In the genomic region with DNA sequence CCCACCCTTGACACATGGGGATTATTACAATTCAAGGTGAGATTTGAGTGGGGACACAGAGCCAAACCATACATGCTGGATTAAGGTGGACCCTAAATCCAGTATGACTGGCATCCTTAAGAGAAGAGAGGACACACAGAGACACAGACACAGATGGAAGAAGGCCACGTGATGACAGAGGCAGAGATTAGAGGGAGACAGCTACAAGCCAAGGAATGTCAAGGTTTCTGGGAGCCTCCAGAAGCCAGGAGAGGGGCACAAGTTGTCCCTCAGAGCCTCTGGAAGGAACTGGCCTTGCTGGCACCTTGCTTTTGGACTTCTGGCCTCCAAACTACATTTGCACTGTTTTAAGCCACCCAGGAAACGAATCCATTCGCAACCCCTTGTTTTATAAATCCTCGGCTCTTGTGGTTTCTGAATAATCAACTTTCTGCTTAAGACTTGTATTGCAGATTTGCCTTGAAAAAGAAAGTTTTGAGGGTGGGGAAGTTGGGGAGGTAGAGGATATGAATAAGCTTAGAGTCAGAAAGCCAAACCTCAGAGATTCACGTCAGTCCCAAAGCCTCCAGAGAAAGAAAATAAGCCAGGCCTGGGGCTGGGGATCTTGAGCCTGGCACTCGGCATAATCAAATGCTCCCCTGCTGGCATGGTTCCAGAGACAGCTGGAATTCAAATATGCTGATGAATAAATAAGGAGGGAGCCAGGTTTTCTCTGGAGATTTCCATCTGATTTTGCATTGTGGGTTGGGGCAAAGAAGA, we compare ENCODE assay signal across 11 cellular contexts.
A peak's percentile ranks its signal among the peaks of the same experiment; 100 is the strongest.
DNase-seq lines count a peak whose midpoint lies in the region; ATAC-seq and TF ChIP-seq lines count a peak whose summit lies in the region.
"Had no signal": no experiment of that assay in that cellular context is flagged by ENCODE, and none has a peak within 500 bp of the region (broad histone marks: within the 10 kb centered on the region; RNA-seq: fewer than 3 reads in every experiment).

No MANE protein-coding gene starts in this region.

- TF ChIP-seq CTCF in fibroblast of villous mesenchyme (IDR thresholded peaks at IDR 0.05; ENCODE audit: insufficient read depth, low read depth, low read length): no peak
- TF ChIP-seq CTCF in gastrocnemius medialis (IDR thresholded peaks at IDR 0.05 in 4 of 5, conservative IDR thresholded peaks at IDR 0.05 in 1 of 5): no peak
- no peak for TF ChIP-seq CTCF in colonic mucosa (IDR thresholded peaks at IDR 0.05)

- TF ChIP-seq POLR2A in gastrocnemius medialis (IDR thresholded peaks at IDR 0.05): no peak

- H3K27me3 ChIP-seq in SJSA1 (replicated peaks) (no peaks in the 10 kb centered on the region), gastrocnemius medialis (no peaks in the 10 kb centered on the region), colonic mucosa (no peaks in the 10 kb centered on the region)

- H3K4me1 ChIP-seq in SJSA1 (replicated peaks) (peaks cover 30% of the 10 kb centered on the region), gastrocnemius medialis (no peaks in the 10 kb centered on the region), colonic mucosa (no peaks in the 10 kb centered on the region)

- no peak overlapping the region for H3K4me3 ChIP-seq in SJSA1
- no peak overlapping the region for H3K4me3 ChIP-seq in fibroblast of villous mesenchyme (ENCODE audit: low read depth, low read length)
- no peak overlapping the region for H3K4me3 ChIP-seq in gastrocnemius medialis
- no peak overlapping the region for H3K4me3 ChIP-seq in colonic mucosa

- intact Hi-C loops in gastrocnemius medialis (cut with DNase I; ENCODE audit: low total_unique reads): no loop called here
- intact Hi-C loops in colonic mucosa (cut with DNase I): no loop called here

- ATAC-seq in gastrocnemius medialis: no peak
- ATAC-seq: stimulated activated naive B cell treated with anti-CD40 and anti-IgM and Interleukin-4, amounts not matched to agents 10 μg/mL and 1 μg/mL and 100 μg/mL, for 72 hours had no signal

- no peak overlapping the region for H3K9ac ChIP-seq in colonic mucosa (ENCODE audit: low read depth in 2 of 2, low read length in 2 of 2)

- DNase-seq in AG08395 (ENCODE audit: low spot score): peak; percentile 72
- DNase-seq in ELR (ENCODE audit: low read depth): peak; percentile 94
- peak; percentile 95 to 99 for DNase-seq in SJSA1 (ENCODE audit: low read depth in 1 of 2, low spot score in 2 of 2)
- peak; percentile 17 for DNase-seq in fibroblast of villous mesenchyme (ENCODE audit: low read depth)
- no peak for DNase-seq in germinal center (ENCODE audit: low spot score)
- DNase-seq in gastrocnemius medialis: no peak
- no peak for DNase-seq in GM19240 (ENCODE audit: insufficient read length, low spot score)
- DNase-seq in colonic mucosa: no peak
- DNase-seq: DND-41; H7; stimulated activated naive B cell treated with anti-CD40 and anti-IgM and Interleukin-4, amounts not matched to agents 10 μg/mL and 1 μg/mL and 100 μg/mL, for 72 hours had no signal

- peaks cover 10% of the 10 kb centered on the region for H3K9me3 ChIP-seq in SJSA1 (replicated peaks)
- no peaks in the 10 kb centered on the region for H3K9me3 ChIP-seq in gastrocnemius medialis
- no peaks in the 10 kb centered on the region for H3K9me3 ChIP-seq in colonic mucosa

- in situ Hi-C loops in gastrocnemius medialis (cut with MboI; ENCODE audit: low sequenced_read_pairs in 4 of 4): no loop called here

- H3K36me3 ChIP-seq in SJSA1 (peaks cover 5% of the 10 kb centered on the region; the same call in 1 of the 2 replicates), gastrocnemius medialis (no peaks in the 10 kb centered on the region), colonic mucosa (no peaks in the 10 kb centered on the region)

- peak overlapping the region; percentile 50 for H3K27ac ChIP-seq in SJSA1
- no peak overlapping the region for H3K27ac ChIP-seq in gastrocnemius medialis
- H3K27ac ChIP-seq in colonic mucosa: no peak overlapping the region

Comparison
In these comparisons a context has a peak if more than half of its experiments do, and no peak if none do; other contexts are left out.
1. DNase-seq: peak in AG08395 (single experiment), ELR (single experiment), SJSA1 (2 of 2) and fibroblast of villous mesenchyme (single experiment); none in germinal center (single experiment), gastrocnemius medialis (0 of 2), GM19240 (single experiment) and colonic mucosa (single experiment).